Comparison of ENCODE assay signal across 14 cellular contexts in the genomic region with DNA sequence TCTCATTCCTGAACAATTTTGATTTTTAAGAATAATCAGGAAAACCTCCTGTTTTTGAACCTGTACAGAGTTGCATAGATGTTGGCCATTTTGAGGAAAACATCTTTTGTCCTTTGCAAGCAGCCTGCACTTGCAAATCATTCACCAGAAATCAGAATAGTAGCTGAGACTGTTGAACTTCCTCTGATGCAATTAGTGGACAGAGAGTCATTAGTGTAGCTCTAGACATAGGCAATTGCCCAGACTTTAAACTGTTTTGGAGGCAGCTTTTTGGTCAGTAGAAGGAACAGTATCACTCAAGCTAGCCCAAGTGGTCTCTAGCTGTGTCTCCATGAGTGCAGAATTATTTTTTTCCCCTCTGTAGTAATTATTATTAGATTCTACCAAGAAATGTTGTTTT.
A peak's percentile ranks its signal among the peaks of the same experiment; 100 is the strongest.
DNase-seq lines count a peak whose midpoint lies in the region; ATAC-seq lines count a peak whose summit lies in the region.
"Had no signal": no experiment of that assay in that cellular context is flagged by ENCODE, and none has a peak within 500 bp of the region (broad histone marks: within the 10 kb centered on the region; RNA-seq: fewer than 3 reads in every experiment).

No MANE protein-coding gene starts in this region.

- DNase-seq in NCI-H69 (lab: John Stamatoyannopoulos, UW), result peak; percentile 40
- DNase-seq in left lobe of liver (ENCODE audit: low spot score), result no peak
- no peak for DNase-seq in SIG-M5 treated with dmso at 0.1 percent for 504 hours (lab: John Stamatoyannopoulos, UW; ENCODE audit: unreplicated experiment)
- no peak for DNase-seq in substantia nigra (lab: John Stamatoyannopoulos, UW)
- DNase-seq: ACHN; BE2C; C1 segment of cervical spinal cord; CD4-positive, CD25-positive, alpha-beta regulatory T cell; CD8-positive, alpha-beta memory T cell; COR-L47; GM23248; KBM-7 had no signal

- ATAC-seq in GM18907 (IDR thresholded peaks at IDR 0.05; ENCODE audit: unreplicated experiment) (peak; percentile 58), left lobe of liver (peak; percentile 46), HG02588 (IDR thresholded peaks at IDR 0.05; ENCODE audit: unreplicated experiment) (no peak)

- no peak overlapping the region for H3K27ac ChIP-seq in substantia nigra (ENCODE audit: low read depth, low read length, poor library complexity, severe bottlenecking)
- H3K27ac ChIP-seq: GM23248 had no signal
